Comparison of ENCODE assay signal across 13 cellular contexts in the genomic region with DNA sequence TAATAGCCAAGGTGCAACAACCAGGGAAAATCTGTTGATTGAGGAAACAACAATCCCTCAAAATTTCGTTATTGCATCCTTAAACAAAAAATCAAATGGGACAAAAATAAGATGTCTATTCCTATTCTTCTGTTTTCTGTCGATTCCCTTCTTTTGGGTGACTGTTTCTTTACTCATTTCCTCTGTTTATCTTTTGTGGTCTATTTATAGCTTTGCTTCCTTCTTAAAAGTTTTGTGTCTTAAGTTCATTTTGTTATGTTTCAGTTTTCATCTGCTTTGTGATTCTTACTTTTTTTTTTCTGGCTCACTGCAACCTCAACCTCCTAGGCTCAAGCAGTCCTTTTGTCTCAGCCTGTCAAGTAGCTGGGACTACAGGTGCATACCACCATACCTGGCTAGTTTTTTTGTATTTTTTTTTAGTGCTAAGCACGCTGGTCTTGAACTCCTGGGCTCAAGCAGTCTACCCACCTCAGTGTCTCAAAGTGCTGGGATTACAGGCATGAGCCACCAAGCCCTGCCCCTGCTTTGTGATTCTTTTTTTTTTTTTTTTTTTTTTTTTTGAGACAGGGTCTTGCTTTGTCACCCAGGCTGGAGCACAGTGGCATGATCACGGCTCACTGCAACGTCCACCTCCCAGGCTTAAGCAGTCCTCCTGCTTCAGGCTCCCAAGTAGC. TPM values are rescaled to one million over a fixed set of nuclear protein-coding genes. Genes with fewer than 3 reads are reported as not detected.
A peak's percentile ranks its signal among the peaks of the same experiment; 100 is the strongest.
DNase-seq lines count a peak whose midpoint lies in the region; ATAC-seq, FAIRE-seq and TF ChIP-seq lines count a peak whose summit lies in the region.
"Had no signal": no experiment of that assay in that cellular context is flagged by ENCODE, and none has a peak within 500 bp of the region (broad histone marks: within the 10 kb centered on the region; RNA-seq: fewer than 3 reads in every experiment).

No MANE protein-coding gene starts in this region.

- H3K9me3 Mint-ChIP-seq in astrocyte (ENCODE audit: unreplicated experiment) (no peaks in the 10 kb centered on the region), naive B cell (peaks cover 0 to 2% (median 0%) of the 10 kb centered on the region in 7 donors)
- H3K9me3 Mint-ChIP-seq: activated B cell treated with CpG ODN at 0.5 μM for 24 hours had no signal

- H3F3A ChIP-seq in DOHH2 (ENCODE audit: control insufficient read depth, insufficient read depth): peaks cover 4% of the 10 kb centered on the region; the same call in 1 of the 2 replicates

- H3K27me3 ChIP-seq in DOHH2 (ENCODE audit: control insufficient read depth, low read length): no peaks in the 10 kb centered on the region
- H3K27me3 ChIP-seq in astrocyte (ENCODE audit: insufficient read depth, low read length): no peaks in the 10 kb centered on the region
- H3K27me3 ChIP-seq: testis had no signal

- H3K27me3 Mint-ChIP-seq in astrocyte (ENCODE audit: low read depth, unreplicated experiment) (no peaks in the 10 kb centered on the region), naive B cell (no peaks in the 10 kb centered on the region)
- H3K27me3 Mint-ChIP-seq: activated B cell treated with CpG ODN at 0.5 μM for 24 hours had no signal

- H3K27ac ChIP-seq in DOHH2 (ENCODE audit: low read depth, low read length): 0 out of 2 replicates have a peak overlapping the region, but pooled peaks have one; percentile 4
- peak overlapping the region; percentile 33 for H3K27ac ChIP-seq in astrocyte (ENCODE audit: low read depth, low read length)
- H3K27ac ChIP-seq: testis had no signal

- H3K4me2 ChIP-seq in DOHH2 (ENCODE audit: low read length) (0 out of 2 replicates have a peak overlapping the region, but pooled peaks have one; percentile 10), astrocyte (ENCODE audit: low read length) (peak overlapping the region; percentile 80)

- H3K79me2 ChIP-seq in DOHH2 (ENCODE audit: control insufficient read depth, low read length) (peaks cover 93% of the 10 kb centered on the region), astrocyte (ENCODE audit: insufficient read depth, low read length) (peaks cover 95% of the 10 kb centered on the region)

- TF ChIP-seq CTCF in DOHH2 (IDR thresholded peaks at IDR 0.05; ENCODE audit: low read depth, low read length, poor library complexity, severe bottlenecking) (no peak), astrocyte (IDR thresholded peaks at IDR 0.05; ENCODE audit: insufficient read depth, low read depth, low read length) (no peak)

- peak overlapping the region; percentile 29 for H3K9ac ChIP-seq in astrocyte (ENCODE audit: low read length)

- no peaks in the 10 kb centered on the region for H3K9me2 ChIP-seq in DOHH2 (replicated peaks; ENCODE audit: control insufficient read depth, low read length)

- H3K27ac Mint-ChIP-seq in astrocyte (ENCODE audit: unreplicated experiment) (no peak overlapping the region), naive B cell (peak overlapping the region in 5 of 6 donors; percentile 60 to 85 (median 82))
- H3K27ac Mint-ChIP-seq: activated B cell treated with CpG ODN at 0.5 μM for 24 hours had no signal

- H3K9me3 ChIP-seq in DOHH2 (ENCODE audit: control insufficient read depth, insufficient read depth, low read length) (no peaks in the 10 kb centered on the region), astrocyte (ENCODE audit: insufficient read depth, low read depth, low read length) (no peaks in the 10 kb centered on the region)
- H3K9me3 ChIP-seq: testis had no signal

- H3K4me3 ChIP-seq in DOHH2 (ENCODE audit: low read length) (no peak overlapping the region), astrocyte (ENCODE audit: insufficient read depth, low read depth, low read length) (no peak overlapping the region)
- H3K4me3 ChIP-seq: testis had no signal

- H4K20me1 ChIP-seq in DOHH2 (ENCODE audit: control insufficient read depth, insufficient read depth, low read depth, low read length) (peaks cover 15% of the 10 kb centered on the region), astrocyte (ENCODE audit: insufficient read depth, low read length) (peaks cover 96% of the 10 kb centered on the region)

- H3K4me1 Mint-ChIP-seq in astrocyte (ENCODE audit: low read depth, unreplicated experiment): peaks cover 11% of the 10 kb centered on the region
- peaks cover 27 to 43% (median 29%) of the 10 kb centered on the region in 3 donors for H3K4me1 Mint-ChIP-seq in naive B cell

- H3K36me3 Mint-ChIP-seq in astrocyte (ENCODE audit: low read depth, unreplicated experiment) (peaks cover 13% of the 10 kb centered on the region), naive B cell (peaks cover 31 to 38% of the 10 kb centered on the region in 2 donors)

- peak; percentile 23 for FAIRE-seq in astrocyte (lab: Jason Lieb, UNC)

- H3K4me3 Mint-ChIP-seq in astrocyte (ENCODE audit: unreplicated experiment) (no peak overlapping the region), naive B cell (peak overlapping the region in 4 of 8 donors; percentile 10 to 40 (median 26))
- H3K4me3 Mint-ChIP-seq: activated B cell treated with CpG ODN at 0.5 μM for 24 hours had no signal

- DNase-seq in HT1080 (ENCODE audit: low read depth) (peak; percentile 60), astrocyte (ENCODE audit: low read depth) (peak; percentile 60), naive B cell (no peak), left lobe of liver (ENCODE audit: low spot score) (no peak)
- DNase-seq: activated B cell treated with CpG ODN at 0.5 μM for 24 hours; caudate nucleus; NCI-H1092; OCI-M1; stimulated activated CD4-positive, alpha-beta T cell treated with anti-CD3 and anti-CD28 coated beads, Interleukin-1b, Interleukin-23, amount 100 ng/mL, for 48 hours; testis had no signal

- H2AFZ ChIP-seq in astrocyte (ENCODE audit: low read depth, low read length): no peak overlapping the region

- H3K36me3 ChIP-seq in DOHH2 (ENCODE audit: control insufficient read depth, low read length) (peaks cover 90% of the 10 kb centered on the region), astrocyte (ENCODE audit: insufficient read depth, low read length) (peaks cover 42% of the 10 kb centered on the region)

- ATAC-seq in naive B cell (ENCODE audit: low read depth in 2 of 2) (no peak), left lobe of liver (no peak), GM21515 (IDR thresholded peaks at IDR 0.05; ENCODE audit: unreplicated experiment) (no peak), GM19023 (IDR thresholded peaks at IDR 0.05; ENCODE audit: unreplicated experiment) (no peak)

- H3K4me1 ChIP-seq in DOHH2 (ENCODE audit: control insufficient read depth, low read length) (peaks cover 19% of the 10 kb centered on the region), astrocyte (ENCODE audit: insufficient read depth, low read length) (peaks cover 17% of the 10 kb centered on the region)
- H3K4me1 ChIP-seq: testis had no signal

RNA-seq across cellular contexts. Expression of gene ZNF146, which starts 10.4 kb away (rescaled TPM):
- 78.2 and 94.5 TPM in 2 replicates for total RNA-seq in HT1080 (2014; rRNA removed; shearing (Covaris generic))
- 75.5 and 103 TPM in 2 replicates for polyA plus RNA-seq in HT1080 (2015; cell fraction: cytosol; rRNA removed)
- 55.4 and 58.4 TPM in 2 replicates for polyA plus RNA-seq in HT1080 (2015; cell fraction: nucleus; rRNA removed)
- total RNA-seq in astrocyte: 80.7 and 82.7 TPM in 2 replicates
- polyA plus RNA-seq in naive B cell (ENCODE audit: low read depth in 6 of 6): 10 to 100 TPM; 28.0 to 85.3 (median 67.6) TPM
- total RNA-seq in left lobe of liver: 17.2 TPM

RNA-seq across cellular contexts. Expression of gene ZNF565, which starts 10.9 kb away (rescaled TPM):
- 0.90 and 2.2 TPM in 2 replicates for total RNA-seq in HT1080 (2014; rRNA removed; shearing (Covaris generic))
- polyA plus RNA-seq in HT1080 (2015; cell fraction: cytosol; rRNA removed): 1.3 and 1.8 TPM in 2 replicates
- polyA plus RNA-seq in HT1080 (2015; cell fraction: nucleus; rRNA removed): 1.8 and 1.9 TPM in 2 replicates
- total RNA-seq in astrocyte (6.3 and 6.5 TPM in 2 replicates), left lobe of liver (2.6 TPM)
- polyA plus RNA-seq in naive B cell (ENCODE audit: low read depth in 6 of 6): 1 to 10 TPM in 5 of 6 donors, not detected in 1; 1.5 to 5.2 (median 2.1) TPM

Comparison
In these comparisons a context has a peak if more than half of its experiments do, and no peak if none do; other contexts are left out.
1. DNase-seq: peak in HT1080 (single experiment) and astrocyte (single experiment); none in naive B cell (single experiment) and left lobe of liver (single experiment).